Comparison of ENCODE assay signal across 6 cellular contexts in genomic region chr15:90884719-90885431, GRCh38. TPM values are rescaled to one million over a fixed set of nuclear protein-coding genes. Genes with fewer than 3 reads are reported as not detected.
DNase-seq lines count a peak whose midpoint lies in the region; ATAC-seq and TF ChIP-seq lines count a peak whose summit lies in the region.

No MANE protein-coding gene starts in this region.

- TF ChIP-seq CTCF in chondrocyte (IDR thresholded peaks at IDR 0.05) (no peak), osteoblast (IDR thresholded peaks at IDR 0.05; ENCODE audit: extremely low read depth, low read depth, low read length) (no peak)

- H4K20me1 ChIP-seq in GM23248 (ENCODE audit: insufficient read depth) (no peaks in the 10 kb centered on the region), osteoblast (ENCODE audit: insufficient read depth, low read length) (peaks cover 4% of the 10 kb centered on the region)

- no peaks in the 10 kb centered on the region for H3K27me3 Mint-ChIP-seq in chondrocyte (ENCODE audit: low read depth)

- H3K27me3 ChIP-seq in GM23248 (replicated peaks; ENCODE audit: insufficient read depth) = no peaks in the 10 kb centered on the region
- H3K27me3 ChIP-seq in osteoblast (ENCODE audit: insufficient read depth, low read length) = no peaks in the 10 kb centered on the region

- H2AFZ ChIP-seq in GM23248 (peak overlapping the region; percentile 91), osteoblast (ENCODE audit: low read length) (peak overlapping the region; percentile 56)

- peak overlapping the region; percentile 65 for H3K4me3 ChIP-seq in GM23248
- peak overlapping the region; percentile 73 for H3K4me3 ChIP-seq in osteoblast (ENCODE audit: insufficient read depth, low read length)

- no peak overlapping the region for H3K4me3 Mint-ChIP-seq in chondrocyte (ENCODE audit: unreplicated experiment)

- no peak overlapping the region for H3K27ac ChIP-seq in GM23248
- peak overlapping the region; percentile 73 for H3K27ac ChIP-seq in osteoblast (ENCODE audit: low read depth, low read length)

- H3K9me3 Mint-ChIP-seq in chondrocyte (ENCODE audit: low read depth) = no peaks in the 10 kb centered on the region

- H3K9ac ChIP-seq in GM23248 = peak overlapping the region; percentile 85

- ATAC-seq in HG03342 (IDR thresholded peaks at IDR 0.05; ENCODE audit: unreplicated experiment) (no peak), HG03108 (IDR thresholded peaks at IDR 0.05; ENCODE audit: unreplicated experiment) (no peak)

- H3K79me2 ChIP-seq in GM23248 (ENCODE audit: insufficient read depth) = no peaks in the 10 kb centered on the region
- peaks cover 7% of the 10 kb centered on the region for H3K79me2 ChIP-seq in osteoblast (ENCODE audit: insufficient read depth, low read length)

- H3K9me2 ChIP-seq in GM23248 (ENCODE audit: insufficient read depth) = no peaks in the 10 kb centered on the region

- H3K36me3 ChIP-seq in GM23248 (ENCODE audit: low read depth) (no peaks in the 10 kb centered on the region), osteoblast (ENCODE audit: insufficient read depth, low read length) (peaks cover 35% of the 10 kb centered on the region)

- DNase-seq in GM23248 (no peak), chondrocyte (ENCODE audit: low spot score) (peak; percentile 93), osteoblast (ENCODE audit: insufficient read length, low spot score, missing footprints) (peak; percentile 70), HPDE6-E6E7 (ENCODE audit: extremely low spot score) (no peak)

- in situ Hi-C loops in GM23248 (cut with MboI) = loop anchor here (10.0 to 25.0 kb wide), 2 partner anchors 230 to 573 kb away; no protein-coding TSS in a partner anchor

- 47 to 59% methylated on average over 10 to 15 of the region's 16 CpGs for WGBS in GM23248 (ENCODE audit: low coverage in 1 of 2, low lambda C conversion rate in 2 of 2, missing lambda C conversion rate in 2 of 2), 2 experiments

- peaks cover 2% of the 10 kb centered on the region for H3K36me3 Mint-ChIP-seq in chondrocyte (ENCODE audit: low read depth)

- peaks cover 6% of the 10 kb centered on the region; the same call in 1 of the 2 replicates for H3F3A ChIP-seq in GM23248 (ENCODE audit: insufficient read depth)

- peak overlapping the region; percentile 51 for H3K27ac Mint-ChIP-seq in chondrocyte (ENCODE audit: unreplicated experiment)

- H3K4me2 ChIP-seq in GM23248 (ENCODE audit: unreplicated experiment) (peak overlapping the region; percentile 69), osteoblast (ENCODE audit: insufficient read depth, low read length) (peak overlapping the region; percentile 80)

- H3K4me1 ChIP-seq in GM23248 (ENCODE audit: insufficient read depth) = peaks cover 4% of the 10 kb centered on the region; the same call in 1 of the 2 replicates
- H3K4me1 ChIP-seq in osteoblast (ENCODE audit: insufficient read depth, low read length) = peaks cover 26% of the 10 kb centered on the region

- H3K4me1 Mint-ChIP-seq in chondrocyte (ENCODE audit: low read depth) = peaks cover 16% of the 10 kb centered on the region

- H3K9me3 ChIP-seq in GM23248 (ENCODE audit: low read depth) (no peaks in the 10 kb centered on the region), osteoblast (ENCODE audit: low read depth, low read length) (no peaks in the 10 kb centered on the region)

RNA-seq across cellular contexts. Expression of gene FES, which starts 0.6 kb away (rescaled TPM):
- 3.5 and 7.5 TPM in 2 replicates for total RNA-seq in GM23248 (2014; rRNA removed; shearing (Covaris generic))
- polyA plus RNA-seq in GM23248 (2016; fragmentation: Nextera tagmentation; extraction: Ambion mirVana) = 3.5 and 3.6 TPM in 2 replicates
- 2.4 to 2.7 TPM (median 2.4 TPM) in 3 replicates for total RNA-seq in chondrocyte
- 19.2 and 20.3 TPM in 2 replicates for total RNA-seq in osteoblast

RNA-seq across cellular contexts. Expression of gene FURIN, which starts 16.5 kb away (rescaled TPM):
- total RNA-seq in GM23248 (2014; rRNA removed; shearing (Covaris generic)) = 48.1 and 50.8 TPM in 2 replicates
- 13.0 and 13.9 TPM in 2 replicates for polyA plus RNA-seq in GM23248 (2016; fragmentation: Nextera tagmentation; extraction: Ambion mirVana)
- total RNA-seq in chondrocyte (66.2 to 118 TPM (median 71.1 TPM) in 3 replicates), osteoblast (39.1 and 42.7 TPM in 2 replicates)

RNA-seq across cellular contexts. Expression of gene MAN2A2, which starts 18.2 kb away (rescaled TPM):
- 5.9 and 7.7 TPM in 2 replicates for total RNA-seq in GM23248 (2014; rRNA removed; shearing (Covaris generic))
- polyA plus RNA-seq in GM23248 (2016; fragmentation: Nextera tagmentation; extraction: Ambion mirVana) = 4.3 and 5.1 TPM in 2 replicates
- total RNA-seq in chondrocyte (49.4 to 57.0 TPM (median 51.4 TPM) in 3 replicates), osteoblast (15.2 and 20.0 TPM in 2 replicates)

RNA-seq across cellular contexts. Expression of gene HDDC3, which starts 47.5 kb away (rescaled TPM):
- total RNA-seq in GM23248 (2014; rRNA removed; shearing (Covaris generic)) = 9.7 and 17.3 TPM in 2 replicates
- polyA plus RNA-seq in GM23248 (2016; fragmentation: Nextera tagmentation; extraction: Ambion mirVana) = 11.1 and 13.5 TPM in 2 replicates
- 10.5 to 12.2 TPM (median 10.8 TPM) in 3 replicates for total RNA-seq in chondrocyte
- total RNA-seq in osteoblast = 8.8 and 11.6 TPM in 2 replicates

RNA-seq across cellular contexts. Expression of gene UNC45A, which starts 50.2 kb away (rescaled TPM):
- 58.8 and 75.8 TPM in 2 replicates for total RNA-seq in GM23248 (2014; rRNA removed; shearing (Covaris generic))
- polyA plus RNA-seq in GM23248 (2016; fragmentation: Nextera tagmentation; extraction: Ambion mirVana) = 58.6 and 59.7 TPM in 2 replicates
- 70.9 to 85.7 TPM (median 73.2 TPM) in 3 replicates for total RNA-seq in chondrocyte
- 72.5 and 74.9 TPM in 2 replicates for total RNA-seq in osteoblast

Comparison
In these comparisons a context has a peak if more than half of its experiments do, and no peak if none do; other contexts are left out.
1. DNase-seq: peak in chondrocyte (single experiment) and osteoblast (single experiment); none in GM23248 (single experiment) and HPDE6-E6E7 (single experiment).